13 cellular contexts compared by ENCODE assay signal in genomic region chr22:33864723-33865130, GRCh38. TPM values are rescaled to one million over a fixed set of nuclear protein-coding genes. Genes with fewer than 3 reads are reported as not detected.
DNase-seq lines count a peak whose midpoint lies in the region; ATAC-seq and TF ChIP-seq lines count a peak whose summit lies in the region.
"Had no signal": no experiment of that assay in that cellular context is flagged by ENCODE, and none has a peak within 500 bp of the region (broad histone marks: within the 10 kb centered on the region; RNA-seq: fewer than 3 reads in every experiment).

No MANE protein-coding gene starts in this region.

- H3K4me1 ChIP-seq in esophagus (ENCODE audit: control insufficient read depth in 2 of 2, insufficient read depth in 2 of 2, low read length in 1 of 2) (peaks cover 0 to 3% of the 10 kb centered on the region in 2 donors), lower lobe of right lung (peaks cover 10% of the 10 kb centered on the region), urinary bladder (ENCODE audit: insufficient read depth) (no peaks in the 10 kb centered on the region)

- H3K36me3 ChIP-seq in esophagus (ENCODE audit: control insufficient read depth in 2 of 2, insufficient read depth in 2 of 2, low read length in 1 of 2) (no peaks in the 10 kb centered on the region), lower lobe of right lung (no peaks in the 10 kb centered on the region), urinary bladder (ENCODE audit: insufficient read depth) (no peaks in the 10 kb centered on the region)

- peak; percentile 72 for ATAC-seq in HG03025 (IDR thresholded peaks at IDR 0.05; ENCODE audit: low FRiP score, unreplicated experiment)
- ATAC-seq in lower lobe of right lung, result peak in 1 of 2 donors; percentile 8
- no peak for ATAC-seq in GM18517 (IDR thresholded peaks at IDR 0.05; ENCODE audit: unreplicated experiment)
- no peak for ATAC-seq in GM19463 (IDR thresholded peaks at IDR 0.05; ENCODE audit: unreplicated experiment)
- ATAC-seq: CD8-positive, alpha-beta T cell; K562 had no signal

- peak overlapping the region; percentile 9 to 25 for H3K27ac ChIP-seq in esophagus (ENCODE audit: low read depth in 2 of 2, low read length in 1 of 2)
- H3K27ac ChIP-seq in lower lobe of right lung, result peak overlapping the region; percentile 31
- peak overlapping the region; percentile 13 for H3K27ac ChIP-seq in urinary bladder (ENCODE audit: low read depth)

- H3K9me3 ChIP-seq in esophagus (ENCODE audit: control insufficient read depth in 2 of 2, insufficient read depth in 1 of 2, low read depth in 1 of 2, low read length in 1 of 2) (peaks cover 0 to 2% of the 10 kb centered on the region in 2 donors), lower lobe of right lung (no peaks in the 10 kb centered on the region)

- no peak overlapping the region for H3K4me3 ChIP-seq in esophagus (ENCODE audit: low read depth in 1 of 2, low read length in 2 of 2)
- no peak overlapping the region for H3K4me3 ChIP-seq in lower lobe of right lung
- H3K4me3 ChIP-seq in urinary bladder (ENCODE audit: low read depth, low read length), result no peak overlapping the region
- H3K4me3 ChIP-seq: K562 had no signal

- no peak for DNase-seq in lower lobe of right lung
- DNase-seq in kidney tubule cell (ENCODE audit: low spot score), result no peak
- DNase-seq: CD8-positive, alpha-beta T cell; GF-D8; NCI-H1694; NCI-H748 treated with DMSO at 0.1 percent for 48 hours; retina had no signal

- no peak for TF ChIP-seq CTCF in lower lobe of right lung (IDR thresholded peaks at IDR 0.05)

- intact Hi-C loops in lower lobe of right lung (cut with DNase I), result no loop called here

- H3K27me3 ChIP-seq in esophagus (ENCODE audit: control insufficient read depth in 1 of 2, insufficient read depth in 2 of 2, low read length in 2 of 2) (no peaks in the 10 kb centered on the region), lower lobe of right lung (ENCODE audit: low read depth) (no peaks in the 10 kb centered on the region)

- WGBS in esophagus, 2 donors, result 72 to 77% methylated on average over 7 of the region's 7 CpGs
- 45% methylated on average over 7 of the region's 7 CpGs for WGBS in urinary bladder

RNA-seq across cellular contexts. Expression of gene LARGE1, which starts 55.5 kb away (rescaled TPM):
- 1 to 10 TPM; 2.0 to 2.5 TPM for polyA plus RNA-seq in esophagus
- 27.4 TPM for total RNA-seq in lower lobe of right lung
- 27.9 TPM for total RNA-seq in urinary bladder
- polyA plus RNA-seq in urinary bladder, result 34.5 TPM
